In genomic region chr12:47715393-47715876, GRCh38 we compare ENCODE assay signal across 8 cellular contexts. TPM values are rescaled to one million over a fixed set of nuclear protein-coding genes. Genes with fewer than 3 reads are reported as not detected.
DNase-seq lines count a peak whose midpoint lies in the region; ATAC-seq and TF ChIP-seq lines count a peak whose summit lies in the region.

No MANE protein-coding gene starts in this region.

- ATAC-seq in GM18511 (IDR thresholded peaks at IDR 0.05; ENCODE audit: unreplicated experiment) (peak; percentile 90), HG03342 (IDR thresholded peaks at IDR 0.05; ENCODE audit: unreplicated experiment) (peak; percentile 78)

- no peaks in the 10 kb centered on the region for H3K9me3 ChIP-seq in liver (ENCODE audit: control insufficient read depth in 4 of 4, low read length in 3 of 4)

- DNase-seq in 8988T (peak; percentile 42), NCI-H460 (ENCODE audit: extremely low read depth, low read depth) (peak; percentile 80)
- DNase-seq in activated CD4-positive, alpha-beta T cell treated with anti-CD3 and anti-CD28 coated beads for 24 hours (ENCODE audit: low read depth in 2 of 2): peak; percentile 72 to 75
- DNase-seq in stimulated activated CD4-positive, alpha-beta T cell treated with anti-CD3 and anti-CD28 coated beads, Interleukin-4, amount 100 ng/mL, for 48 hours (ENCODE audit: low read depth in 2 of 2): peak; percentile 69 to 73

- no peak overlapping the region for H3K4me3 ChIP-seq in liver (ENCODE audit: low read depth in 1 of 3, low read length in 3 of 3)

- peaks cover 6 to 12% (median 9%) of the 10 kb centered on the region in 4 donors for H3K4me1 ChIP-seq in liver (ENCODE audit: control insufficient read depth in 4 of 4, insufficient read depth in 4 of 4, low read length in 3 of 4)

- H3K9ac ChIP-seq in liver (ENCODE audit: low read depth in 1 of 2, low read length in 2 of 2): no peak overlapping the region

- peak; percentile 91 for TF ChIP-seq RAD21 in liver (IDR thresholded peaks at IDR 0.05)

- WGBS in liver: 6% methylated on average over 10 of the region's 10 CpGs

- H3K27ac ChIP-seq in cingulate gyrus (ENCODE audit: low read depth, low read length) (peak overlapping the region; percentile 23), liver (ENCODE audit: low read depth in 1 of 2, low read length in 2 of 2) (peak overlapping the region; percentile 64 to 71)

- H3K36me3 ChIP-seq in liver (ENCODE audit: control insufficient read depth in 4 of 4, insufficient read depth in 3 of 4, low read depth in 1 of 4, low read length in 3 of 4): peaks cover 0 to 7% (median 1%) of the 10 kb centered on the region in 4 donors

- no peaks in the 10 kb centered on the region for H3K27me3 ChIP-seq in liver (ENCODE audit: control insufficient read depth in 4 of 4, insufficient read depth in 4 of 4, low read length in 3 of 4)

- TF ChIP-seq CTCF in liver (IDR thresholded peaks at IDR 0.05; ENCODE audit: low read depth, low read length, missing input control): peak; percentile 70

TF ChIP-seq in liver, 16 proteins besides CTCF, POLR2A, EP300 and RAD21:
- TF ChIP-seq FOXA2 (IDR thresholded peaks at IDR 0.05): peak; percentile 46
- TF ChIP-seq, protein P1, sequence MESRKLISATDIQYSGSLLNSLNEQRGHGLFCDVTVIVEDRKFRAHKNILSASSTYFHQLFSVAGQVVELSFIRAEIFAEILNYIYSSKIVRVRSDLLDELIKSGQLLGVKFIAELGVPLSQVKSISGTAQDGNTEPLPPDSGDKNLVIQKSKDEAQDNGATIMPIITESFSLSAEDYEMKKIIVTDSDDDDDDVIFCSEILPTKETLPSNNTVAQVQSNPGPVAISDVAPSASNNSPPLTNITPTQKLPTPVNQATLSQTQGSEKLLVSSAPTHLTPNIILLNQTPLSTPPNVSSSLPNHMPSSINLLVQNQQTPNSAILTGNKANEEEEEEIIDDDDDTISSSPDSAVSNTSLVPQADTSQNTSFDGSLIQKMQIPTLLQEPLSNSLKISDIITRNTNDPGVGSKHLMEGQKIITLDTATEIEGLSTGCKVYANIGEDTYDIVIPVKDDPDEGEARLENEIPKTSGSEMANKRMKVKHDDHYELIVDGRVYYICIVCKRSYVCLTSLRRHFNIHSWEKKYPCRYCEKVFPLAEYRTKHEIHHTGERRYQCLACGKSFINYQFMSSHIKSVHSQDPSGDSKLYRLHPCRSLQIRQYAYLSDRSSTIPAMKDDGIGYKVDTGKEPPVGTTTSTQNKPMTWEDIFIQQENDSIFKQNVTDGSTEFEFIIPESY (IDR thresholded peaks at IDR 0.05): no peak
- no peak for TF ChIP-seq TAF1 (conservative IDR thresholded peaks at IDR 0.05)
- peak; percentile 66 for TF ChIP-seq YY1 (IDR thresholded peaks at IDR 0.05)
- TF ChIP-seq HNF4G (IDR thresholded peaks at IDR 0.05): no peak
- TF ChIP-seq ATF3 (IDR thresholded peaks at IDR 0.05): no peak
- TF ChIP-seq SP1 (IDR thresholded peaks at IDR 0.05): peak; percentile 60
- no peak for TF ChIP-seq EGR1 (IDR thresholded peaks at IDR 0.05; ENCODE audit: low read depth in 2 of 2)
- peak; percentile 53 to 74 for TF ChIP-seq RXRA (IDR thresholded peaks at IDR 0.05)
- peak; percentile 19 for TF ChIP-seq NR2F2 (IDR thresholded peaks at IDR 0.05)
- peak; percentile 28 to 70 for TF ChIP-seq JUND (IDR thresholded peaks at IDR 0.05)
- no peak for TF ChIP-seq MAX (IDR thresholded peaks at IDR 0.05)
- peak; percentile 49 to 65 for TF ChIP-seq HNF4A (conservative IDR thresholded peaks at IDR 0.05)
- TF ChIP-seq REST (IDR thresholded peaks at IDR 0.05): no peak
- TF ChIP-seq GABPA (IDR thresholded peaks at IDR 0.05 in 1 of 2, conservative IDR thresholded peaks at IDR 0.05 in 1 of 2): no peak
- no peak for TF ChIP-seq FOXA1 (IDR thresholded peaks at IDR 0.05)

RNA-seq across cellular contexts. Expression of gene RPAP3, which starts 9.6 kb away (rescaled TPM):
- 37.9 and 43.7 TPM in 2 replicates for total RNA-seq in NCI-H460 (2014; rRNA removed; shearing (Covaris generic))
- polyA plus RNA-seq in NCI-H460 (2014; cell fraction: nucleus; rRNA removed): 15.2 and 25.1 TPM in 2 replicates
- total RNA-seq in liver: 1 to 10 TPM; 7.9 to 8.1 TPM
- polyA plus RNA-seq in liver: 1 to 10 TPM; 5.5 to 8.0 TPM

RNA-seq across cellular contexts. Expression of gene ENDOU, which starts 9.9 kb away (rescaled TPM):
- total RNA-seq in NCI-H460 (2014; rRNA removed; shearing (Covaris generic)): 0.17 and 0.37 TPM in 2 replicates
- 0.19 TPM in 1 of 2 replicates, not detected in the other for polyA plus RNA-seq in NCI-H460 (2014; cell fraction: nucleus; rRNA removed)
- under 1 TPM in 1 of 2 donors, not detected in 1; 0.25 TPM for total RNA-seq in liver
- not detected for polyA plus RNA-seq in liver

RNA-seq across cellular contexts. Expression of gene RAPGEF3, which starts 43.2 kb away (rescaled TPM):
- 7.6 and 10.8 TPM in 2 replicates for total RNA-seq in NCI-H460 (2014; rRNA removed; shearing (Covaris generic))
- 32.5 and 34.6 TPM in 2 replicates for polyA plus RNA-seq in NCI-H460 (2014; cell fraction: nucleus; rRNA removed)
- total RNA-seq in liver: 1 to 10 TPM; 1.3 to 4.3 TPM
- 1 to 10 TPM; 1.3 to 1.6 TPM for polyA plus RNA-seq in liver

RNA-seq across cellular contexts. Expression of gene SLC48A1, which starts 57.6 kb away (rescaled TPM):
- 111 and 123 TPM in 2 replicates for total RNA-seq in NCI-H460 (2014; rRNA removed; shearing (Covaris generic))
- 165 and 231 TPM in 2 replicates for polyA plus RNA-seq in NCI-H460 (2014; cell fraction: nucleus; rRNA removed)
- 10 to 100 TPM in 1 of 2 donors, 1 to 10 TPM in 1; 6.1 to 15.4 TPM for total RNA-seq in liver
- 10 to 100 TPM in 1 of 2 donors, 1 to 10 TPM in 1; 8.3 to 10.4 TPM for polyA plus RNA-seq in liver
